ENCODE assay signal across 2 cellular contexts in genomic region chr22:24434472-24435322, GRCh38.
TF ChIP-seq lines count a peak whose summit lies in the region.

No MANE protein-coding gene starts in this region.

TF ChIP-seq in liver, 16 proteins besides CTCF, POLR2A, EP300 and RAD21:
- TF ChIP-seq HNF4A (conservative IDR thresholded peaks at IDR 0.05) (no peak), GABPA (IDR thresholded peaks at IDR 0.05 in 1 of 2, conservative IDR thresholded peaks at IDR 0.05 in 1 of 2) (peak in 1 of 2 donors; percentile 83), SP1 (IDR thresholded peaks at IDR 0.05) (peak; percentile 47), JUND (IDR thresholded peaks at IDR 0.05) (peak; percentile 80 to 83), EGR1 (IDR thresholded peaks at IDR 0.05; ENCODE audit: low read depth in 2 of 2) (peak in 1 of 2 donors; percentile 26), NR2F2 (IDR thresholded peaks at IDR 0.05) (peak; percentile 96), TAF1 (conservative IDR thresholded peaks at IDR 0.05) (no peak), MAX (IDR thresholded peaks at IDR 0.05) (no peak), FOXA2 (IDR thresholded peaks at IDR 0.05) (no peak), RXRA (IDR thresholded peaks at IDR 0.05) (peak in 1 of 2 donors; percentile 60)

TF ChIP-seq in HepG2, 621 proteins besides CTCF, POLR2A, EP300 and RAD21:
- TF ChIP-seq ZNF407 (CRISPR knock-in tag; IDR thresholded peaks at IDR 0.05; ENCODE audit: not compliant biosample characterization) = no peak
- TF ChIP-seq ZNF747 (CRISPR knock-in tag; IDR thresholded peaks at IDR 0.05; ENCODE audit: borderline replicate concordance) = no peak
- no peak for TF ChIP-seq MATR3 (CRISPR knock-in tag; IDR thresholded peaks at IDR 0.05)
- no peak for TF ChIP-seq ZNF800 (CRISPR knock-in tag; IDR thresholded peaks at IDR 0.05)
- TF ChIP-seq AGO1 (IDR thresholded peaks at IDR 0.05; ENCODE audit: low read depth, low read length, poor library complexity, severe bottlenecking) = no peak
- TF ChIP-seq ZXDC (CRISPR knock-in tag; IDR thresholded peaks at IDR 0.05) = no peak
- TF ChIP-seq BCLAF1 (IDR thresholded peaks at IDR 0.05) = no peak
- TF ChIP-seq ZNF570 (CRISPR knock-in tag; IDR thresholded peaks at IDR 0.05; ENCODE audit: borderline replicate concordance) = no peak
- no peak for TF ChIP-seq SNRNP70 (IDR thresholded peaks at IDR 0.05; ENCODE audit: low read depth, low read length)
- no peak for TF ChIP-seq PRMT3 (CRISPR knock-in tag; IDR thresholded peaks at IDR 0.05; ENCODE audit: borderline replicate concordance, low read depth)
- TF ChIP-seq ISX (CRISPR knock-in tag; conservative IDR thresholded peaks at IDR 0.05) = no peak
- no peak for TF ChIP-seq ZNF580 (CRISPR knock-in tag; IDR thresholded peaks at IDR 0.05; ENCODE audit: borderline replicate concordance, low read depth)
- no peak for TF ChIP-seq ZGPAT (CRISPR knock-in tag; IDR thresholded peaks at IDR 0.05)
- TF ChIP-seq ZFP37 (CRISPR knock-in tag; IDR thresholded peaks at IDR 0.05; ENCODE audit: borderline replicate concordance) = no peak
- TF ChIP-seq ELF3 (CRISPR knock-in tag; IDR thresholded peaks at IDR 0.05) = no peak
- no peak for TF ChIP-seq NFIB (CRISPR knock-in tag; IDR thresholded peaks at IDR 0.05; ENCODE audit: borderline replicate concordance)
- no peak for TF ChIP-seq ATRX (CRISPR knock-in tag; IDR thresholded peaks at IDR 0.05; ENCODE audit: borderline replicate concordance)
